ENCODE assay signal across 8 cellular contexts in the genomic region with DNA sequence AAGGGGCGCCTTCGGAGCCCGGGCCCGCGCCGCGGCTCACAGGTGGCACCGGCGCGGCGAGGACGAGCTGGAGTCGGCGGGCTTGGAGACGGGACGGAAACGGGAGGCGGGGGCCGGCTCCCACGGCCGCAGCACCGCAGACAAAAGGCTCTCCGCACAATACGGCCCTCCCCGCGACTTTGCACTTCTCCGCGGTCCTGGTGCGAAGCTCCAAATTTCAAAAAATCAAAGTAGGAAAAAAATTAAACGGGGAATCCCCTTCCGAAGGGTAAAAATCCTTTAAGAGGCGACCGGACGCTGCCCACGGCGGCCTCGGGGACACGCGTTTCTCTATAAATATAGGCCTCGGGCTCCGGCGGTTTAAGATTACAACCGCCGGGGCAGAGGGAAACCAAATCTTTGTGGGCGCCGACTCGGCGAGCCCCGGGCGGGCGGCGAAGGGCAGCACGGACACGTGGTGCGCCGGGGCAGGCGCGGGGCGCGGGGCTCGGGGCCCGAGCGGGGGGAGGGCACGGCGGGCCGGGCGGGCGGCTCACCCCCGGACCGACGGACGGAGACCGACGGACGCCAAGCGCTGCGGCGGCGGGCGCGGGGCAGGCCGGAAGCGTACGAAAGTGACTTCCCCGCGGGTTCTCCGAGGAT.
DNase-seq lines count a peak whose midpoint lies in the region; ATAC-seq and TF ChIP-seq lines count a peak whose summit lies in the region.

No MANE protein-coding gene starts in this region.

- H3K4me1 ChIP-seq in stomach smooth muscle (ENCODE audit: control insufficient read depth, insufficient read depth, low read length): peaks cover 28% of the 10 kb centered on the region

- peak overlapping the region; percentile 68 to 77 for H3K9ac ChIP-seq in stomach smooth muscle (ENCODE audit: low read length in 2 of 2)

- H3K27ac ChIP-seq in C4-2B (peak overlapping the region; percentile 83), WERI-Rb-1 (peak overlapping the region; percentile 85), stomach smooth muscle (ENCODE audit: low read length) (peak overlapping the region; percentile 58)

- TF ChIP-seq CTCF in C4-2B (conservative IDR thresholded peaks at IDR 0.05) (no peak), WERI-Rb-1 (IDR thresholded peaks at IDR 0.05; ENCODE audit: low read depth, low read length) (no peak)

- H3K9me3 ChIP-seq in WERI-Rb-1 (ENCODE audit: severe bottlenecking): no peaks in the 10 kb centered on the region
- no peaks in the 10 kb centered on the region for H3K9me3 ChIP-seq in stomach smooth muscle (ENCODE audit: control insufficient read depth in 2 of 2, low read length in 2 of 2)

- peaks cover 33% of the 10 kb centered on the region for H3K36me3 ChIP-seq in WERI-Rb-1
- peaks cover 8 to 18% of the 10 kb centered on the region in 2 donors for H3K36me3 ChIP-seq in stomach smooth muscle (ENCODE audit: control insufficient read depth in 2 of 2, insufficient read depth in 2 of 2, low read length in 2 of 2)

- DNase-seq in WERI-Rb-1: no peak
- DNase-seq in ecto neural progenitor cell (ENCODE audit: low spot score): peak; percentile 63
- peak; percentile 34 for DNase-seq in medulla oblongata (ENCODE audit: extremely low spot score)
- DNase-seq in middle frontal gyrus (ENCODE audit: extremely low spot score, low spot score): no peak

- ATAC-seq in GM19455 (IDR thresholded peaks at IDR 0.05; ENCODE audit: unreplicated experiment) (peak; percentile 41), HG03469 (IDR thresholded peaks at IDR 0.05; ENCODE audit: unreplicated experiment) (peak; percentile 24)

- H3K4me3 ChIP-seq in WERI-Rb-1 (ENCODE audit: low read depth, low read length) (peak overlapping the region; percentile 94), stomach smooth muscle (ENCODE audit: low read length in 2 of 2) (peak overlapping the region; percentile 80 to 91)

- H3K27me3 ChIP-seq in WERI-Rb-1 (ENCODE audit: insufficient read depth, low read depth, severe bottlenecking) (no peaks in the 10 kb centered on the region), stomach smooth muscle (ENCODE audit: control insufficient read depth in 1 of 2, insufficient read depth in 2 of 2, low read length in 2 of 2) (no peaks in the 10 kb centered on the region)

Comparison
In these comparisons a context has a peak if more than half of its experiments do, and no peak if none do; other contexts are left out.
1. DNase-seq: peak in ecto neural progenitor cell (single experiment) and medulla oblongata (single experiment); none in WERI-Rb-1 (single experiment) and middle frontal gyrus (single experiment).
2. Peak in every context shown above with its lines, with median percentiles within 50 percentile points of each other: H3K27ac ChIP-seq.